2 cellular contexts compared by ENCODE assay signal in the genomic region with DNA sequence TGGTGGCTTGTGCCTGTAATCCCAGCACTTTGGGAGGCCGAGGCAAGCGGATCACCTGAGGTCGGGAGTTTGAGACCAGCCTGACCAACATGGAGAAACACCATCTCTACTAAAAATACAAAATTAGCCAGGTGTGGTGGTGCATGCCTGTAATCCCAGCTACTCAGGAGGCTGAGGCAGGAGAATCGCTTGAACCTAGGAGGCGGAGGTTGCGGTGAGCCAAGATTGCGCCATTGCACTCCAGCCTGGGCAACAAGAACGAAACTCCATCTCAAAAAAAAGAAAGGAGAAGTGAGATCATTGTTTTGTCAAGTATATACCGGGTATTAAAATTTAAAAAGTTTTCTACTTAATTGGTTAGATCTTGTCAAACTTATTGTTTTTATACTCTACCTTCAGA.
TF ChIP-seq lines count a peak whose summit lies in the region.

No MANE protein-coding gene starts in this region.

TF ChIP-seq in GM12891, 5 proteins besides CTCF, POLR2A, EP300 and RAD21:
- TF ChIP-seq SPI1 (IDR thresholded peaks at IDR 0.05; ENCODE audit: low read depth, low read length) = 0 out of 2 replicates have a peak, but pooled peaks have one; percentile 1

TF ChIP-seq in GM12878, 131 proteins besides CTCF, POLR2A, EP300 and RAD21:
- TF ChIP-seq, protein P1, sequence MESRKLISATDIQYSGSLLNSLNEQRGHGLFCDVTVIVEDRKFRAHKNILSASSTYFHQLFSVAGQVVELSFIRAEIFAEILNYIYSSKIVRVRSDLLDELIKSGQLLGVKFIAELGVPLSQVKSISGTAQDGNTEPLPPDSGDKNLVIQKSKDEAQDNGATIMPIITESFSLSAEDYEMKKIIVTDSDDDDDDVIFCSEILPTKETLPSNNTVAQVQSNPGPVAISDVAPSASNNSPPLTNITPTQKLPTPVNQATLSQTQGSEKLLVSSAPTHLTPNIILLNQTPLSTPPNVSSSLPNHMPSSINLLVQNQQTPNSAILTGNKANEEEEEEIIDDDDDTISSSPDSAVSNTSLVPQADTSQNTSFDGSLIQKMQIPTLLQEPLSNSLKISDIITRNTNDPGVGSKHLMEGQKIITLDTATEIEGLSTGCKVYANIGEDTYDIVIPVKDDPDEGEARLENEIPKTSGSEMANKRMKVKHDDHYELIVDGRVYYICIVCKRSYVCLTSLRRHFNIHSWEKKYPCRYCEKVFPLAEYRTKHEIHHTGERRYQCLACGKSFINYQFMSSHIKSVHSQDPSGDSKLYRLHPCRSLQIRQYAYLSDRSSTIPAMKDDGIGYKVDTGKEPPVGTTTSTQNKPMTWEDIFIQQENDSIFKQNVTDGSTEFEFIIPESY (IDR thresholded peaks at IDR 0.05) = peak; percentile 74; the same call in 1 of the 2 replicates
- peak; percentile 65; the same call in 1 of the 2 replicates for TF ChIP-seq MLLT1 (IDR thresholded peaks at IDR 0.05)
